Comparison of ENCODE assay signal across 20 cellular contexts in genomic region chr11:31699066-31699465, GRCh38.
"Had no signal": no experiment of that assay in that cellular context is flagged by ENCODE, and none has a peak within 500 bp of the region (broad histone marks: within the 10 kb centered on the region; RNA-seq: fewer than 3 reads in every experiment).

No MANE protein-coding gene starts in this region.

- H3K4me3 ChIP-seq: K562, SJSA1, SK-N-MC had no signal

- ATAC-seq: K562 had no signal

- H3K4me1 ChIP-seq: SJSA1 had no signal

- H3K9me3 ChIP-seq: SJSA1 had no signal

- H3K36me3 ChIP-seq: SJSA1 had no signal

- H3K27me3 ChIP-seq: SJSA1 had no signal

- DNase-seq: Kasumi-1, MM.1S, NCI-H1092 treated with DMSO at 0.1 percent for 48 hours, NCI-H1436, NCI-H187, NCI-H2029, NCI-H2081 treated with DMSO at 0.1 percent for 48 hours, NCI-H226, NCI-H510A, NCI-H524 treated with DMSO at 0.1 percent for 48 hours, NCI-H69, NCI-H774, Right ventricle myocardium superior, RPMI8226, SIG-M5 had no signal

- H3K27ac ChIP-seq: HL-60, KMS-11, SJSA1, SK-N-MC had no signal
